Comparison of ENCODE assay signal across 13 cellular contexts in the genomic region with DNA sequence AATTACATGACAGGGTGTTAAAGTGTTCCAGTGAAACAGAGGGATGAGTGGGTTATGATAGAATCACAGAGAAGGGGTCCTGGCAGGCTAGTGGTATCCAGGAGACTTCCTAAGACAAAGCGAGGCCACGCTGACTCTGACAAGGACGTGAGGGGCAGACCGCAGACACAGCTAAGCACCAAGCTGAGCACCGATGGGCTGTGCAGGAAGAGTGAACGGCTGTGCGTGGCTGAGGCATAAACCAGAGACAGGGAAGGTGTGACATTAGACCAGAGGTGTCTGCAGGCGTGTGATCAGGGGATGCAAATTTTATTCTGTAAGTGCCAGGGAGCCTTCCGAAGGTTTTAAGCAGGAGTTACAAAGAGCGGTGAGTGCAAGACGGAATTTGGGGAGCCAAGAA.
DNase-seq lines count a peak whose midpoint lies in the region; ATAC-seq and TF ChIP-seq lines count a peak whose summit lies in the region.
"Had no signal": no experiment of that assay in that cellular context is flagged by ENCODE, and none has a peak within 500 bp of the region (broad histone marks: within the 10 kb centered on the region; RNA-seq: fewer than 3 reads in every experiment).

No MANE protein-coding gene starts in this region.

- CTCF ChIA-PET in activated CD8-positive, alpha-beta T cell treated with anti-CD3 and anti-CD28 coated beads for 36 hours (lab: Charles Lee) = no interaction called here

- no peak overlapping the region for H2AFZ ChIP-seq in GM23338

- peak overlapping the region; percentile 39; the same call in 1 of the 2 replicates for H3K27ac ChIP-seq in GM23338 (ENCODE audit: low read depth)
- H3K27ac ChIP-seq: BLaER1 treated with 17β-estradiol and CSF1 and Interleukin-3, amounts not matched to agents 10 nM and 100 nM had no signal

- H3F3A ChIP-seq in GM23338 (replicated peaks; ENCODE audit: low read depth) = no peaks in the 10 kb centered on the region

- H3K27ac Mint-ChIP-seq in GM23338 (0 out of 2 replicates have a peak overlapping the region, but pooled peaks have one; percentile 9), brain (peak overlapping the region in 3 of 5 experiments; percentile 4 to 45 (median 4)), immature natural killer cell (peak overlapping the region in 3 of 6 donors; percentile 7 to 12 (median 11)), osteocyte (ENCODE audit: unreplicated experiment) (no peak overlapping the region)
- no peak overlapping the region for H3K27ac Mint-ChIP-seq in activated CD8-positive, alpha-beta T cell treated with anti-CD3 and anti-CD28 coated beads for 36 hours
- H3K27ac Mint-ChIP-seq: CD4-positive, CD25-positive, alpha-beta regulatory T cell had no signal

- H3K36me3 Mint-ChIP-seq in GM23338 (ENCODE audit: low read depth) = peaks cover 4% of the 10 kb centered on the region; the same call in 1 of the 3 replicates
- H3K36me3 Mint-ChIP-seq in brain = peaks cover 53% of the 10 kb centered on the region
- H3K36me3 Mint-ChIP-seq in immature natural killer cell = peaks cover 0 to 10% (median 0%) of the 10 kb centered on the region in 3 donors
- peaks cover 39% of the 10 kb centered on the region for H3K36me3 Mint-ChIP-seq in osteocyte (ENCODE audit: unreplicated experiment)
- H3K36me3 Mint-ChIP-seq in activated CD8-positive, alpha-beta T cell treated with anti-CD3 and anti-CD28 coated beads for 36 hours (ENCODE audit: low read depth) = no peaks in the 10 kb centered on the region
- H3K36me3 Mint-ChIP-seq: CD4-positive, CD25-positive, alpha-beta regulatory T cell had no signal

- no peaks in the 10 kb centered on the region for H3K79me2 ChIP-seq in GM23338 (replicated peaks; ENCODE audit: insufficient read depth)

- no peak for TF ChIP-seq POLR2A in lower leg skin (IDR thresholded peaks at IDR 0.05)

- H3K27me3 Mint-ChIP-seq in GM23338 (ENCODE audit: insufficient read depth, low read depth, poor library complexity) (peaks cover 2% of the 10 kb centered on the region), brain (peaks cover 4% of the 10 kb centered on the region), immature natural killer cell (ENCODE audit: low read depth in 3 of 3) (peaks cover 0 to 2% (median 2%) of the 10 kb centered on the region in 3 donors), osteocyte (ENCODE audit: unreplicated experiment) (no peaks in the 10 kb centered on the region)
- H3K27me3 Mint-ChIP-seq in activated CD8-positive, alpha-beta T cell treated with anti-CD3 and anti-CD28 coated beads for 36 hours = no peaks in the 10 kb centered on the region

- peaks cover 9% of the 10 kb centered on the region for H3K4me1 ChIP-seq in GM23338 (ENCODE audit: insufficient read depth)

- no peak for ATAC-seq in GM23338
- no peak for ATAC-seq in activated CD8-positive, alpha-beta T cell treated with anti-CD3 and anti-CD28 coated beads for 36 hours

- no peaks in the 10 kb centered on the region for H3K27me3 ChIP-seq in GM23338 (ENCODE audit: insufficient read depth)
- H3K27me3 ChIP-seq: BLaER1 treated with 17β-estradiol and CSF1 and Interleukin-3, amounts not matched to agents 10 nM and 100 nM had no signal

- H3K9me3 Mint-ChIP-seq in GM23338 (no peaks in the 10 kb centered on the region), brain (no peaks in the 10 kb centered on the region), immature natural killer cell (no peaks in the 10 kb centered on the region), osteocyte (ENCODE audit: unreplicated experiment) (no peaks in the 10 kb centered on the region)
- H3K9me3 Mint-ChIP-seq in activated CD8-positive, alpha-beta T cell treated with anti-CD3 and anti-CD28 coated beads for 36 hours = no peaks in the 10 kb centered on the region
- H3K9me3 Mint-ChIP-seq: CD4-positive, CD25-positive, alpha-beta regulatory T cell had no signal

- H3K36me3 ChIP-seq in GM23338 (ENCODE audit: insufficient read depth) = no peaks in the 10 kb centered on the region

- H3K4me1 Mint-ChIP-seq in GM23338 (peaks cover 30% of the 10 kb centered on the region), brain (no peaks in the 10 kb centered on the region), immature natural killer cell (peaks cover 18 to 19% of the 10 kb centered on the region in 2 donors), osteocyte (ENCODE audit: unreplicated experiment) (peaks cover 1% of the 10 kb centered on the region)
- H3K4me1 Mint-ChIP-seq in activated CD8-positive, alpha-beta T cell treated with anti-CD3 and anti-CD28 coated beads for 36 hours (ENCODE audit: low read depth) = no peaks in the 10 kb centered on the region
- H3K4me1 Mint-ChIP-seq: CD4-positive, CD25-positive, alpha-beta regulatory T cell had no signal

- intact Hi-C loops in activated CD8-positive, alpha-beta T cell treated with anti-CD3 and anti-CD28 coated beads for 36 hours (cut with micrococcal nuclease) = no loop called here
- intact Hi-C loops in lower leg skin (cut with DNase I; ENCODE audit: low total_unique reads) = no loop called here

- TF ChIP-seq CTCF in GM23338 (conservative IDR thresholded peaks at IDR 0.05; ENCODE audit: low read depth in 2 of 2) (no peak), brain (conservative IDR thresholded peaks at IDR 0.05) (no peak), osteocyte (IDR thresholded peaks at IDR 0.05) (no peak), lower leg skin (IDR thresholded peaks at IDR 0.05) (no peak)
- no peak for TF ChIP-seq CTCF in activated CD8-positive, alpha-beta T cell treated with anti-CD3 and anti-CD28 coated beads for 36 hours (IDR thresholded peaks at IDR 0.05)

- no peak overlapping the region for H3K4me2 ChIP-seq in GM23338
- H3K4me2 ChIP-seq: BLaER1 treated with 17β-estradiol and CSF1 and Interleukin-3, amounts not matched to agents 10 nM and 100 nM had no signal

- no peak overlapping the region for H3K4me3 Mint-ChIP-seq in GM23338
- H3K4me3 Mint-ChIP-seq in brain = no peak overlapping the region
- H3K4me3 Mint-ChIP-seq in immature natural killer cell = peak overlapping the region in 2 of 5 donors; percentile 4 to 41
- H3K4me3 Mint-ChIP-seq in osteocyte (ENCODE audit: unreplicated experiment) = no peak overlapping the region
- H3K4me3 Mint-ChIP-seq in activated CD8-positive, alpha-beta T cell treated with anti-CD3 and anti-CD28 coated beads for 36 hours = no peak overlapping the region
- H3K4me3 Mint-ChIP-seq: CD4-positive, CD25-positive, alpha-beta regulatory T cell had no signal

- no peak for DNase-seq in GM23338 (ENCODE audit: low spot score)
- DNase-seq in immature natural killer cell = peak; percentile 29 to 46 (median 45)
- DNase-seq in osteocyte (ENCODE audit: extremely low spot score, unreplicated experiment) = peak; percentile 51
- DNase-seq in activated CD8-positive, alpha-beta T cell treated with anti-CD3 and anti-CD28 coated beads for 36 hours = no peak
- DNase-seq in NCI-H345 (lab: John Stamatoyannopoulos, UW) = no peak
- DNase-seq in AG20443 (ENCODE audit: low spot score) = no peak
- no peak for DNase-seq in lower leg skin (ENCODE audit: low spot score in 2 of 2)
- DNase-seq: 8988T; CD4-positive, CD25-positive, alpha-beta regulatory T cell; DMS53; H7 had no signal

- H4K20me1 ChIP-seq in GM23338 (replicated peaks; ENCODE audit: insufficient read depth) = no peaks in the 10 kb centered on the region
- H4K20me1 ChIP-seq: BLaER1 treated with 17β-estradiol and CSF1 and Interleukin-3, amounts not matched to agents 10 nM and 100 nM had no signal

- no peak overlapping the region for H3K4me3 ChIP-seq in GM23338
- no peak overlapping the region for H3K4me3 ChIP-seq in lower leg skin (ENCODE audit: low read depth, poor library complexity, severe bottlenecking)
- H3K4me3 ChIP-seq: BLaER1 treated with 17β-estradiol and CSF1 and Interleukin-3, amounts not matched to agents 10 nM and 100 nM had no signal

- 92 to 93% methylated on average over 11 of the region's 11 CpGs for WGBS in lower leg skin, 2 donors

- POLR2A ChIA-PET in activated CD8-positive, alpha-beta T cell treated with anti-CD3 and anti-CD28 coated beads for 36 hours (lab: Charles Lee) = no interaction called here

- no peaks in the 10 kb centered on the region for H3K9me2 ChIP-seq in GM23338 (ENCODE audit: insufficient read depth)

TF ChIP-seq in GM23338, 12 proteins besides CTCF, POLR2A, EP300 and RAD21 (continues in another document):
- TF ChIP-seq NANOG (IDR thresholded peaks at IDR 0.05; ENCODE audit: borderline replicate concordance) = no peak
- no peak for TF ChIP-seq EZH2 (IDR thresholded peaks at IDR 0.05; ENCODE audit: low read depth, unreplicated experiment)
- TF ChIP-seq POLR2AphosphoS5 (IDR thresholded peaks at IDR 0.05; ENCODE audit: low read depth) = no peak
- TF ChIP-seq ZNF331 (CRISPR knock-in tag; IDR thresholded peaks at IDR 0.05; ENCODE audit: low read depth) = no peak
- no peak for TF ChIP-seq STAT1 (IDR thresholded peaks at IDR 0.05; ENCODE audit: unreplicated experiment)
- TF ChIP-seq EZH2phosphoT487 (IDR thresholded peaks at IDR 0.05; ENCODE audit: unreplicated experiment) = no peak
- no peak for TF ChIP-seq ZNF114 (CRISPR knock-in tag; IDR thresholded peaks at IDR 0.05)
- TF ChIP-seq, protein P1, sequence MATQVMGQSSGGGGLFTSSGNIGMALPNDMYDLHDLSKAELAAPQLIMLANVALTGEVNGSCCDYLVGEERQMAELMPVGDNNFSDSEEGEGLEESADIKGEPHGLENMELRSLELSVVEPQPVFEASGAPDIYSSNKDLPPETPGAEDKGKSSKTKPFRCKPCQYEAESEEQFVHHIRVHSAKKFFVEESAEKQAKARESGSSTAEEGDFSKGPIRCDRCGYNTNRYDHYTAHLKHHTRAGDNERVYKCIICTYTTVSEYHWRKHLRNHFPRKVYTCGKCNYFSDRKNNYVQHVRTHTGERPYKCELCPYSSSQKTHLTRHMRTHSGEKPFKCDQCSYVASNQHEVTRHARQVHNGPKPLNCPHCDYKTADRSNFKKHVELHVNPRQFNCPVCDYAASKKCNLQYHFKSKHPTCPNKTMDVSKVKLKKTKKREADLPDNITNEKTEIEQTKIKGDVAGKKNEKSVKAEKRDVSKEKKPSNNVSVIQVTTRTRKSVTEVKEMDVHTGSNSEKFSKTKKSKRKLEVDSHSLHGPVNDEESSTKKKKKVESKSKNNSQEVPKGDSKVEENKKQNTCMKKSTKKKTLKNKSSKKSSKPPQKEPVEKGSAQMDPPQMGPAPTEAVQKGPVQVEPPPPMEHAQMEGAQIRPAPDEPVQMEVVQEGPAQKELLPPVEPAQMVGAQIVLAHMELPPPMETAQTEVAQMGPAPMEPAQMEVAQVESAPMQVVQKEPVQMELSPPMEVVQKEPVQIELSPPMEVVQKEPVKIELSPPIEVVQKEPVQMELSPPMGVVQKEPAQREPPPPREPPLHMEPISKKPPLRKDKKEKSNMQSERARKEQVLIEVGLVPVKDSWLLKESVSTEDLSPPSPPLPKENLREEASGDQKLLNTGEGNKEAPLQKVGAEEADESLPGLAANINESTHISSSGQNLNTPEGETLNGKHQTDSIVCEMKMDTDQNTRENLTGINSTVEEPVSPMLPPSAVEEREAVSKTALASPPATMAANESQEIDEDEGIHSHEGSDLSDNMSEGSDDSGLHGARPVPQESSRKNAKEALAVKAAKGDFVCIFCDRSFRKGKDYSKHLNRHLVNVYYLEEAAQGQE (IDR thresholded peaks at IDR 0.05; ENCODE audit: unreplicated experiment) = no peak

Comparison
In these comparisons a context has a peak if more than half of its experiments do, and no peak if none do; other contexts are left out.
1. DNase-seq: peak in immature natural killer cell (3 of 3) and osteocyte (single experiment); none in GM23338 (single experiment), activated CD8-positive, alpha-beta T cell treated with anti-CD3 and anti-CD28 coated beads for 36 hours (single experiment), NCI-H345 (single experiment), AG20443 (single experiment) and lower leg skin (0 of 2).
2. H3K27ac Mint-ChIP-seq: peak in GM23338 (single experiment) and brain (3 of 5); none in osteocyte (single experiment) and activated CD8-positive, alpha-beta T cell treated with anti-CD3 and anti-CD28 coated beads for 36 hours (single experiment).